8 cellular contexts compared by ENCODE assay signal in the genomic region with DNA sequence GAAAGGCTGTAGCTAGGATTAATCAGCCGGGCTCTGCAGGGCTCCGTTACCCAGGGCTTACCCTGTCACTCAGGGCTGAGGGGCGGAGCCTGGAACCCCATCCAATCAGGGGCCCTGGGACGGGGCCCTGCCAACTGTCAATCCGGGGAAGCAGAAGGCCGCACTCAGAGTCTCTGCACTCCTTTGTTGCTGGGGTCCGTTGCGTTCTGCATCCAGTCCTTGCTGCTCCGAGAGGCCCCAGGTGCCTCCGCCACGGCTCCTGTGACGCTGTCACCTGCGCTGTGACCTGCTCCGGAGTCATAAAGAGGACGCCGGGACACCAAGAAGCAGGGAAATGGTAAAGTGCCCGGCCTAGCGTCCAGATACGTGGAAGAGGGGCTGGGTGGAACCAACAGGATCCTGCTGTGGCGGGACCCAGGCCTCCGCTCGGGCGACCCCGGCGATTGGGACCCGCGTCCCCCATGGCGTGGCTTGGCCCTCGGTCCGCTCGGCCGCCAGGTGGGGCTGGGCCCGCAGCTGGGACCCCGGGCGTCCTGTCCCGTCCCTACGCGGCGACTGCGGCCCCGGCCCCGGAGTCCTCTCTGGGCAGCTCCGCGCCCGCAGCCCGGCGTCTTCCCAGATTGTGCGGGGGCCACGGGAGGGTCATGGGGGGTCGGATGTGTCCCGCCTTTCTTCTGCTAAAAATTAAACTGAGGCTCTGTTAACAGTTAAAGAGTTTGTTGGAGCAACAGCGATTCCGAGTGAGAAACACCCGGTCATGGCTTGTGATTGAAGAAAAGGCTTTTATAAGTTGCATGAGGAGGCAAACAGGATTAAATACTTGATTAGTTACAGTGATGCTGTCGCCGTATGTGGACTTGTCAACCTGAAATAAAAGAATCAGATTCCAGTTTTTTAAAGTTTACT. TPM values are rescaled to one million over a fixed set of nuclear protein-coding genes. Genes with fewer than 3 reads are reported as not detected.
DNase-seq lines count a peak whose midpoint lies in the region; ATAC-seq and TF ChIP-seq lines count a peak whose summit lies in the region.

ZNF491 (plus strand) TSS at position 133 of the 906 bp plus-strand sequence. CDS start 7,431 bp downstream, outside the sequence.

- WGBS in right cardiac atrium = under 1% methylated on average over 56 of the region's 56 CpGs
- under 1% methylated on average over 56 of the region's 56 CpGs for WGBS in prostate gland

- H3K27me3 ChIP-seq in right cardiac atrium (ENCODE audit: control insufficient read depth, insufficient read depth) (no peaks in the 10 kb centered on the region), prostate gland (replicated peaks; ENCODE audit: insufficient read depth) (no peaks in the 10 kb centered on the region), upper lobe of right lung (no peaks in the 10 kb centered on the region)

- H3K27ac ChIP-seq in right cardiac atrium (ENCODE audit: low read length) (peak within 1 kb of the TSS; percentile 86), prostate gland (peak within 1 kb of the TSS; percentile 76 to 81), upper lobe of right lung (peak within 1 kb of the TSS; percentile 81)

- peak; percentile 72 for DNase-seq in GF-D8 (lab: John Stamatoyannopoulos, UW)
- peak; percentile 42 for DNase-seq in HFF-Myc (ENCODE audit: extremely low read depth, low read depth)
- peak; percentile 91 for DNase-seq in NCI-H1105 (lab: John Stamatoyannopoulos, UW)
- peak; percentile 63 to 81 (median 73) for DNase-seq in T-helper 1 cell
- DNase-seq in amniotic stem cell (lab: John Stamatoyannopoulos, UW) = peak; percentile 96
- peak; percentile 94 to 98 (median 97) for DNase-seq in right cardiac atrium
- peak; percentile 91 for DNase-seq in prostate gland (ENCODE audit: low spot score)
- peak; percentile 96 for DNase-seq in upper lobe of right lung

- ATAC-seq in right cardiac atrium (peak; percentile 100), upper lobe of right lung (peak; percentile 99)

- peak; percentile 86 for TF ChIP-seq POLR2A in prostate gland (IDR thresholded peaks at IDR 0.05)

- no peaks in the 10 kb centered on the region for H3K36me3 ChIP-seq in prostate gland
- no peaks in the 10 kb centered on the region for H3K36me3 ChIP-seq in upper lobe of right lung

- H3K9me3 ChIP-seq in right cardiac atrium (ENCODE audit: control insufficient read depth, low read length) (no peaks in the 10 kb centered on the region), prostate gland (no peaks in the 10 kb centered on the region), upper lobe of right lung (no peaks in the 10 kb centered on the region)

- intact Hi-C loops in right cardiac atrium (cut with DNase I) (loop anchor here in 2 of 4 donors (5.0 to 10.0 kb wide), 3 partner anchors 189 to 344 kb away; partner anchors contain the start of gene ZNF20 (in 1 of the 2)), prostate gland (cut with DNase I) (loop anchor here (1.0 to 5.0 kb wide), 2 partner anchors 189 to 344 kb away; partner anchors contain the start of gene ZNF20), upper lobe of right lung (cut with DNase I) (no loop called here)

- peaks cover 4% of the 10 kb centered on the region for H3K4me1 ChIP-seq in right cardiac atrium (ENCODE audit: control insufficient read depth, insufficient read depth, low read length)
- peaks cover 8% of the 10 kb centered on the region for H3K4me1 ChIP-seq in prostate gland (replicated peaks)
- H3K4me1 ChIP-seq in upper lobe of right lung = peaks cover 6% of the 10 kb centered on the region

- TF ChIP-seq CTCF in HFF-Myc (IDR thresholded peaks at IDR 0.05; ENCODE audit: low read depth, low read length, missing control alignments) (no peak), prostate gland (IDR thresholded peaks at IDR 0.05) (peak in 3 of 4 experiments; percentile 7 to 54 (median 21)), upper lobe of right lung (IDR thresholded peaks at IDR 0.05) (peak; percentile 34)

- H3K4me3 ChIP-seq in HFF-Myc (replicated peaks; ENCODE audit: low read depth, low read length) = peak within 1 kb of the TSS; percentile 47
- peak within 1 kb of the TSS; percentile 65 for H3K4me3 ChIP-seq in right cardiac atrium (ENCODE audit: low read length)
- H3K4me3 ChIP-seq in prostate gland = peak within 1 kb of the TSS; percentile 53 to 69
- H3K4me3 ChIP-seq in upper lobe of right lung = peak within 1 kb of the TSS; percentile 88

RNA-seq across cellular contexts. Expression of gene ZNF491, which starts in this region (rescaled TPM):
- total RNA-seq in right cardiac atrium = 1 to 10 TPM; 3.1 to 3.8 (median 3.4) TPM
- 2.2 TPM for polyA plus RNA-seq in right cardiac atrium
- total RNA-seq in prostate gland = 1 to 10 TPM; 1.6 to 2.3 TPM
- 1.9 TPM for total RNA-seq in upper lobe of right lung

Comparison
In these comparisons a context has a peak if more than half of its experiments do, and no peak if none do; other contexts are left out.
1. Peak in every context shown above with its lines: DNase-seq, ATAC-seq, H3K4me3 ChIP-seq and H3K27ac ChIP-seq.
2. DNase-seq: peak in every context shown above with its lines; median percentile 97 in right cardiac atrium; 96 in amniotic stem cell; 96 in upper lobe of right lung; 91 in NCI-H1105; 91 in prostate gland; 73 in T-helper 1 cell; 72 in GF-D8; 42 in HFF-Myc.